Comparison of ENCODE assay signal across 12 cellular contexts in the genomic region with DNA sequence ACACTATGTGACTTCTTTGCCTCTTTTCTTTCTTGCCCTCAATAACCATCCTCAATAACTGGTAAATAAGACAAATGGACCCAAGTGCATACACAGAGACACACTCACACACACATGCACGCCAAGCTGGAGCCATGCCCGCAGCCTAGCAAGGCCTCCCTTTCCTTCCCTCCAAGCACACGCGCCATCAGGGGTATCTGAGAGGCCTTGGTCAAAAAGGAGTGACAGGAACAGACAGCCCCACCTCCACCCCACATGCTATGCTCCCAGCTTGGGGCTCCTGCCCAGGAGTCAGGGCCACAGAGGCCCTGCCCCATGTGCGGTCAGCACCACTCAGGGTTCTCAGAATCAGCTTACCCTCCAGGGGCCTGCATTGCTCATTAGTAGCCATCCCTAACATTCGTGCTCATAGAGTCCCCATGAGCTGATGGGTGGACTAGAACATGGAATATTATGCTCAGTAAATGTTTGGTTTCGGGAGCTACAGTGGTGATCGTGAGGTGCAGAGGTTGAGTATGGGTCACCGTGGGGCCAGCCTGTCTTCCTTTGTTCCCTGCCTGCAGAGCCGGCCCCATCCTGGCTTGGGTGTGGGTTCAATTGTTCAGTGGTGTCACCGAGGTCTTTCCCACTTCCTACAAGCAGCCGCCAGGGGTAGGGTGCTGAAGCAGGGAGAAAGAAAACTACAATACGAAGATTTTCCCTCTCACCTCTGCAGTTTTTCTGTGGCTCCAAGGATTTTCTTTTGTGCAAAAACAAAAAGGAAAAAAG.
"Had no signal": no experiment of that assay in that cellular context is flagged by ENCODE, and none has a peak within 500 bp of the region (broad histone marks: within the 10 kb centered on the region; RNA-seq: fewer than 3 reads in every experiment).

No MANE protein-coding gene starts in this region.

- H3K4me3 Mint-ChIP-seq: activated naive CD8-positive, alpha-beta T cell treated with anti-CD3 and anti-CD28 coated beads for 36 hours; activated T-helper 1 cell treated with anti-CD3 and anti-CD28 coated beads, Interleukin-12 subunit alpha, Interleukin-12 subunit beta, Interleukin-2, Interleukin-4 antibody, amounts not matched to agents 30 ng/mL and 10 ng/mL and 1 ng/mL, durations not matched to agents 14 hours and 24 hours and 36 hours; natural killer cell had no signal

- H3K9me3 ChIP-seq: sigmoid colon had no signal

- ATAC-seq: natural killer cell had no signal

- H3K4me1 Mint-ChIP-seq: activated naive CD8-positive, alpha-beta T cell treated with anti-CD3 and anti-CD28 coated beads for 36 hours; natural killer cell had no signal

- DNase-seq: activated naive CD8-positive, alpha-beta T cell treated with anti-CD3 and anti-CD28 coated beads for 36 hours; cerebellar nuclear complex; effector CD8-positive, alpha-beta T cell; foreskin fibroblast; glutamatergic neuron; left cardiac atrium; natural killer cell; occipital lobe; sigmoid colon; stimulated activated CD4-positive, alpha-beta T cell treated with anti-CD3 and anti-CD28 coated beads, Interleukin-1b, Interleukin-23, amount 100 ng/mL, for 48 hours had no signal

- H3K27me3 ChIP-seq: sigmoid colon had no signal

- H3K27ac ChIP-seq: sigmoid colon had no signal

- H3K4me1 ChIP-seq: sigmoid colon had no signal

- H3K9me3 Mint-ChIP-seq: activated naive CD8-positive, alpha-beta T cell treated with anti-CD3 and anti-CD28 coated beads for 36 hours; activated T-helper 1 cell treated with anti-CD3 and anti-CD28 coated beads, Interleukin-12 subunit alpha, Interleukin-12 subunit beta, Interleukin-2, Interleukin-4 antibody, amounts not matched to agents 30 ng/mL and 10 ng/mL and 1 ng/mL, durations not matched to agents 14 hours and 24 hours and 36 hours had no signal

- H3K4me3 ChIP-seq: sigmoid colon had no signal

- H3K36me3 Mint-ChIP-seq: activated naive CD8-positive, alpha-beta T cell treated with anti-CD3 and anti-CD28 coated beads for 36 hours; natural killer cell had no signal

- H3K27ac Mint-ChIP-seq: activated naive CD8-positive, alpha-beta T cell treated with anti-CD3 and anti-CD28 coated beads for 36 hours; activated T-helper 1 cell treated with anti-CD3 and anti-CD28 coated beads, Interleukin-12 subunit alpha, Interleukin-12 subunit beta, Interleukin-2, Interleukin-4 antibody, amounts not matched to agents 30 ng/mL and 10 ng/mL and 1 ng/mL, durations not matched to agents 14 hours and 24 hours and 36 hours; natural killer cell; progenitor cell of endocrine pancreas had no signal

- H3K36me3 ChIP-seq: sigmoid colon had no signal
